In genomic region chr5:157511656-157512644, GRCh38 we compare ENCODE assay signal across 1 cellular context.
TF ChIP-seq lines count a peak whose summit lies in the region.

No MANE protein-coding gene starts in this region.

TF ChIP-seq in HepG2, 621 proteins besides CTCF, POLR2A, EP300 and RAD21 (continued from another document and continues in another):
- TF ChIP-seq ZNF296 (CRISPR knock-in tag; conservative IDR thresholded peaks at IDR 0.05): no peak
- TF ChIP-seq HCFC1 (IDR thresholded peaks at IDR 0.05; ENCODE audit: low read depth, low read length): no peak
- no peak for TF ChIP-seq ZNF660 (CRISPR knock-in tag; IDR thresholded peaks at IDR 0.05; ENCODE audit: borderline replicate concordance, low read depth)
- TF ChIP-seq GATAD2A (CRISPR knock-in tag; IDR thresholded peaks at IDR 0.05): peak; percentile 42; the same call in 1 of the 2 replicates
- peak; percentile 67; the same call in 1 of the 2 replicates for TF ChIP-seq BCL3 (CRISPR knock-in tag; IDR thresholded peaks at IDR 0.05)
- TF ChIP-seq JUN (CRISPR knock-in tag; IDR thresholded peaks at IDR 0.05): 0 out of 2 replicates have a peak, but pooled peaks have one; percentile 16
- no peak for TF ChIP-seq ZMAT3 (CRISPR knock-in tag; conservative IDR thresholded peaks at IDR 0.05)
- TF ChIP-seq TEAD3 (CRISPR knock-in tag; optimal IDR thresholded peaks at IDR 0.05; ENCODE audit: borderline replicate concordance): no peak
- no peak for TF ChIP-seq ZNF567 (CRISPR knock-in tag; IDR thresholded peaks at IDR 0.05; ENCODE audit: borderline replicate concordance)
- TF ChIP-seq NRL (CRISPR knock-in tag; IDR thresholded peaks at IDR 0.05; ENCODE audit: borderline replicate concordance): no peak
- TF ChIP-seq PPARG (CRISPR knock-in tag; conservative IDR thresholded peaks at IDR 0.05): 0 out of 2 replicates have a peak, but pooled peaks have one; percentile 43
- no peak for TF ChIP-seq MYNN (CRISPR knock-in tag; IDR thresholded peaks at IDR 0.05; ENCODE audit: low read depth)
- no peak for TF ChIP-seq ZNF773 (CRISPR knock-in tag; IDR thresholded peaks at IDR 0.05; ENCODE audit: borderline replicate concordance)
- TF ChIP-seq ATF6 (CRISPR knock-in tag; conservative IDR thresholded peaks at IDR 0.05): no peak
- TF ChIP-seq JARID2 (CRISPR knock-in tag; IDR thresholded peaks at IDR 0.05; ENCODE audit: insufficient replicate concordance): no peak
- no peak for TF ChIP-seq ZFY (CRISPR knock-in tag; IDR thresholded peaks at IDR 0.05)
- no peak for TF ChIP-seq MZF1 (CRISPR knock-in tag; IDR thresholded peaks at IDR 0.05; ENCODE audit: borderline replicate concordance)
- TF ChIP-seq ZNF841 (CRISPR knock-in tag; IDR thresholded peaks at IDR 0.05; ENCODE audit: borderline replicate concordance): no peak
- no peak for TF ChIP-seq POGK (CRISPR knock-in tag; conservative IDR thresholded peaks at IDR 0.05)
- TF ChIP-seq IRX3 (CRISPR knock-in tag; IDR thresholded peaks at IDR 0.05; ENCODE audit: borderline replicate concordance, low read depth): no peak
- TF ChIP-seq CREM (IDR thresholded peaks at IDR 0.05): peak; percentile 24; the same call in 1 of the 2 replicates
- TF ChIP-seq CREM (CRISPR knock-in tag; IDR thresholded peaks at IDR 0.05): no peak
- no peak; the same call in 1 of the 2 replicates for TF ChIP-seq TBX2 (CRISPR knock-in tag; IDR thresholded peaks at IDR 0.05; ENCODE audit: borderline replicate concordance)
- TF ChIP-seq ZNF549 (CRISPR knock-in tag; IDR thresholded peaks at IDR 0.05): no peak
- no peak for TF ChIP-seq ZNF556 (CRISPR knock-in tag; IDR thresholded peaks at IDR 0.05; ENCODE audit: borderline replicate concordance)
- TF ChIP-seq ZNF225 (CRISPR knock-in tag; IDR thresholded peaks at IDR 0.05): no peak
- no peak for TF ChIP-seq CBFB (CRISPR knock-in tag; IDR thresholded peaks at IDR 0.05)
- no peak for TF ChIP-seq RBM39 (IDR thresholded peaks at IDR 0.05; ENCODE audit: low read depth, low read length, poor library complexity, severe bottlenecking)
- no peak for TF ChIP-seq SETDB1 (CRISPR knock-in tag; IDR thresholded peaks at IDR 0.05; ENCODE audit: borderline replicate concordance)
- peak; percentile 92 for TF ChIP-seq ESRRA (CRISPR knock-in tag; IDR thresholded peaks at IDR 0.05; ENCODE audit: low read depth)
- no peak for TF ChIP-seq ZNF329 (CRISPR knock-in tag; IDR thresholded peaks at IDR 0.05; ENCODE audit: low read depth)
- TF ChIP-seq DRAP1 (CRISPR knock-in tag; IDR thresholded peaks at IDR 0.05): no peak
- no peak for TF ChIP-seq MLXIP (CRISPR knock-in tag; IDR thresholded peaks at IDR 0.05; ENCODE audit: borderline replicate concordance)
- no peak for TF ChIP-seq MED8 (CRISPR knock-in tag; IDR thresholded peaks at IDR 0.05; ENCODE audit: insufficient replicate concordance)
- no peak for TF ChIP-seq ZC3H13 (CRISPR knock-in tag; IDR thresholded peaks at IDR 0.05)
- no peak for TF ChIP-seq ZNF780A (CRISPR knock-in tag; IDR thresholded peaks at IDR 0.05)
- no peak for TF ChIP-seq ZNF749 (CRISPR knock-in tag; IDR thresholded peaks at IDR 0.05; ENCODE audit: borderline replicate concordance)
- no peak for TF ChIP-seq CREBL2 (CRISPR knock-in tag; IDR thresholded peaks at IDR 0.05; ENCODE audit: borderline replicate concordance)
- no peak for TF ChIP-seq U2AF2 (IDR thresholded peaks at IDR 0.05; ENCODE audit: low read depth, low read length)
- TF ChIP-seq PRDM10 (CRISPR knock-in tag; IDR thresholded peaks at IDR 0.05; ENCODE audit: low read depth): no peak
- no peak for TF ChIP-seq AFF4 (CRISPR knock-in tag; IDR thresholded peaks at IDR 0.05)
- TF ChIP-seq ZNF678 (CRISPR knock-in tag; IDR thresholded peaks at IDR 0.05): no peak
- TF ChIP-seq NCOR1 (IDR thresholded peaks at IDR 0.05; ENCODE audit: borderline replicate concordance, low read length): peak; percentile 57; the same call in 1 of the 2 replicates
- no peak for TF ChIP-seq MAX (IDR thresholded peaks at IDR 0.05)
- TF ChIP-seq MLX (CRISPR knock-in tag; IDR thresholded peaks at IDR 0.05): no peak
- TF ChIP-seq ZNF230 (CRISPR knock-in tag; IDR thresholded peaks at IDR 0.05): no peak
- TF ChIP-seq ZNF546 (CRISPR knock-in tag; conservative IDR thresholded peaks at IDR 0.05): no peak
- TF ChIP-seq CCAR2 (optimal IDR thresholded peaks at IDR 0.05; ENCODE audit: low read depth, low read length): no peak
- TF ChIP-seq NBN (conservative IDR thresholded peaks at IDR 0.05): no peak
- TF ChIP-seq SRSF9 (IDR thresholded peaks at IDR 0.05; ENCODE audit: borderline replicate concordance, insufficient read depth, low read depth, low read length, poor library complexity, severe bottlenecking): no peak
- TF ChIP-seq REXO4 (CRISPR knock-in tag; IDR thresholded peaks at IDR 0.05; ENCODE audit: borderline replicate concordance): no peak
- TF ChIP-seq ZNF224 (CRISPR knock-in tag; IDR thresholded peaks at IDR 0.05): no peak
- no peak for TF ChIP-seq TCF7 (IDR thresholded peaks at IDR 0.05; ENCODE audit: low read depth)
- no peak for TF ChIP-seq ZNF468 (CRISPR knock-in tag; IDR thresholded peaks at IDR 0.05)
- TF ChIP-seq XBP1 (CRISPR knock-in tag; IDR thresholded peaks at IDR 0.05): no peak
- TF ChIP-seq ZNF331 (CRISPR knock-in tag; IDR thresholded peaks at IDR 0.05): no peak
